8 cellular contexts compared by ENCODE assay signal in genomic region chr3:139677341-139678155, GRCh38. TPM values are rescaled to one million over a fixed set of nuclear protein-coding genes. Genes with fewer than 3 reads are reported as not detected.
A peak's percentile ranks its signal among the peaks of the same experiment; 100 is the strongest.
DNase-seq lines count a peak whose midpoint lies in the region; ATAC-seq and TF ChIP-seq lines count a peak whose summit lies in the region.

Gene NMNAT3, minus strand, starts transcription at chr3:139677972. Its CDS starts 50,248 bp downstream, at chr3:139627724.

- no peak within 1 kb of the TSS for H3K27ac Mint-ChIP-seq in activated CD4-positive, alpha-beta memory T cell treated with anti-CD3 and anti-CD28 coated beads, Interleukin-2, amount 10 ng/mL, durations not matched to agents 7 days and 5 days

- TF ChIP-seq CTCF in lung (IDR thresholded peaks at IDR 0.05; ENCODE audit: control extremely low read depth, extremely low read depth), result no peak

- H3K4me1 ChIP-seq in ectodermal cell (ENCODE audit: control insufficient read depth, insufficient read depth, low read length) (peaks cover 26% of the 10 kb centered on the region), lung (ENCODE audit: control insufficient read depth in 2 of 2, insufficient read depth in 2 of 2, low read length in 2 of 2) (peaks cover 0 to 4% of the 10 kb centered on the region in 2 donors)

- peak within 1 kb of the TSS; percentile 61 for H3K4me3 Mint-ChIP-seq in activated CD4-positive, alpha-beta memory T cell treated with anti-CD3 and anti-CD28 coated beads, Interleukin-2, amount 10 ng/mL, durations not matched to agents 7 days and 5 days

- H3K36me3 Mint-ChIP-seq in activated CD4-positive, alpha-beta memory T cell treated with anti-CD3 and anti-CD28 coated beads, Interleukin-2, amount 10 ng/mL, durations not matched to agents 7 days and 5 days (ENCODE audit: low read depth), result no peaks in the 10 kb centered on the region

- no peaks in the 10 kb centered on the region for H3K9me3 Mint-ChIP-seq in activated CD4-positive, alpha-beta memory T cell treated with anti-CD3 and anti-CD28 coated beads, Interleukin-2, amount 10 ng/mL, durations not matched to agents 7 days and 5 days

- H3K36me3 ChIP-seq in ectodermal cell (ENCODE audit: control insufficient read depth, insufficient read depth, low read length) (no peaks in the 10 kb centered on the region), lung (ENCODE audit: control insufficient read depth in 2 of 2, insufficient read depth in 2 of 2, low read length in 2 of 2) (no peaks in the 10 kb centered on the region)

- H3K27me3 Mint-ChIP-seq in activated CD4-positive, alpha-beta memory T cell treated with anti-CD3 and anti-CD28 coated beads, Interleukin-2, amount 10 ng/mL, durations not matched to agents 7 days and 5 days, result peaks cover 2% of the 10 kb centered on the region

- DNase-seq in NCI-H2171 treated with DMSO at 0.1 percent for 48 hours (lab: John Stamatoyannopoulos, UW), result peak; percentile 92
- peak; percentile 79 for DNase-seq in activated CD4-positive, alpha-beta memory T cell treated with anti-CD3 and anti-CD28 coated beads, Interleukin-2, amount 10 ng/mL, durations not matched to agents 7 days and 5 days
- peak; percentile 87 for DNase-seq in lung (ENCODE audit: low spot score)
- peak; percentile 77 to 79 for DNase-seq in stimulated activated CD4-positive, alpha-beta T cell treated with anti-CD3 and anti-CD28 coated beads, Interleukin-4, amount 100 ng/mL, for 48 hours (ENCODE audit: low read depth in 2 of 2)
- DNase-seq in NCI-H1694 (lab: John Stamatoyannopoulos, UW), result no peak

- 6% methylated on average over 60 to 62 of the region's 67 CpGs for WGBS in ectodermal cell, 2 experiments
- WGBS in lung, 2 donors, result 0 to 1% methylated on average over 61 to 67 of the region's 67 CpGs

- CTCF ChIA-PET in activated CD4-positive, alpha-beta memory T cell treated with anti-CD3 and anti-CD28 coated beads, Interleukin-2, amount 10 ng/mL, durations not matched to agents 7 days and 5 days (lab: Charles Lee), result no interaction called here

- ATAC-seq in GM18858 (IDR thresholded peaks at IDR 0.05; ENCODE audit: unreplicated experiment), result peak; percentile 98
- peak; percentile 84 for ATAC-seq in HG03060 (IDR thresholded peaks at IDR 0.05; ENCODE audit: low read depth, unreplicated experiment)
- peak; percentile 99 for ATAC-seq in lung (ENCODE audit: insufficient read depth, low FRiP score)

- H3K9me3 ChIP-seq in ectodermal cell (ENCODE audit: control insufficient read depth, low read length) (no peaks in the 10 kb centered on the region), lung (ENCODE audit: control insufficient read depth in 2 of 2, insufficient read depth in 1 of 2, low read length in 1 of 2) (peaks cover 0 to 1% of the 10 kb centered on the region in 2 donors)

- H3K4me1 Mint-ChIP-seq in activated CD4-positive, alpha-beta memory T cell treated with anti-CD3 and anti-CD28 coated beads, Interleukin-2, amount 10 ng/mL, durations not matched to agents 7 days and 5 days, result peaks cover 4% of the 10 kb centered on the region

- H3K27ac ChIP-seq in ectodermal cell (ENCODE audit: insufficient read depth, low read depth, low read length, poor library complexity, severe bottlenecking), result no peak within 1 kb of the TSS
- H3K27ac ChIP-seq in lung (ENCODE audit: low read depth in 1 of 2, low read length in 1 of 2), result peak within 1 kb of the TSS; percentile 11 to 82

- H3K27me3 ChIP-seq in ectodermal cell (ENCODE audit: control insufficient read depth, insufficient read depth, low read length, poor library complexity, severe bottlenecking) (peaks cover 22% of the 10 kb centered on the region), lung (ENCODE audit: control insufficient read depth, insufficient read depth) (no peaks in the 10 kb centered on the region)

- POLR2A ChIA-PET in activated CD4-positive, alpha-beta memory T cell treated with anti-CD3 and anti-CD28 coated beads, Interleukin-2, amount 10 ng/mL, durations not matched to agents 7 days and 5 days (lab: Charles Lee), result interaction anchor here (0.7 kb wide), 1 partner anchor 1259 kb away, joined by 3 read pairs; no protein-coding TSS in a partner anchor

- H3K4me3 ChIP-seq in ectodermal cell (ENCODE audit: insufficient read depth, low read depth, low read length) (peak within 1 kb of the TSS; percentile 51), lung (peak within 1 kb of the TSS; percentile 88)

RNA-seq across cellular contexts. Expression of gene NMNAT3, which starts in this region (rescaled TPM):
- under 1 TPM; 0.15 to 0.18 TPM for total RNA-seq in activated CD4-positive, alpha-beta memory T cell treated with anti-CD3 and anti-CD28 coated beads, Interleukin-2, amount 10 ng/mL, durations not matched to agents 7 days and 5 days
- polyA plus RNA-seq in ectodermal cell (2013, experiment 1 of 4), result 0.96 TPM
- 0.64 TPM for polyA plus RNA-seq in ectodermal cell (2013, experiment 2 of 4)
- polyA plus RNA-seq in ectodermal cell (2013, experiment 3 of 4), result 1.5 TPM
- polyA plus RNA-seq in ectodermal cell (2013, experiment 4 of 4), result 1.1 TPM
- 10 to 100 TPM in 1 of 2 donors, 1 to 10 TPM in 1; 4.1 to 10.2 TPM for total RNA-seq in lung
- polyA plus RNA-seq in lung, result 1 to 10 TPM; 2.4 to 2.7 TPM

Comparison
In these comparisons a context has a peak if more than half of its experiments do, and no peak if none do; other contexts are left out.
1. RNA of gene NMNAT3 (total RNA-seq): 4.1 to 10.2 TPM in lung; 0.15 to 0.18 TPM in activated CD4-positive, alpha-beta memory T cell treated with anti-CD3 and anti-CD28 coated beads, Interleukin-2, amount 10 ng/mL, durations not matched to agents 7 days and 5 days; every median in the first group is over 4 times any median in the second.
2. Peak in DNase-seq in activated CD4-positive, alpha-beta memory T cell treated with anti-CD3 and anti-CD28 coated beads, Interleukin-2, amount 10 ng/mL, durations not matched to agents 7 days and 5 days; RNA of the gene not detected or under 1 TPM.
3. Peak in every context shown above with its lines, with median percentiles within 50 percentile points of each other: ATAC-seq.